ENCODE assay signal across 24 cellular contexts in the genomic region with DNA sequence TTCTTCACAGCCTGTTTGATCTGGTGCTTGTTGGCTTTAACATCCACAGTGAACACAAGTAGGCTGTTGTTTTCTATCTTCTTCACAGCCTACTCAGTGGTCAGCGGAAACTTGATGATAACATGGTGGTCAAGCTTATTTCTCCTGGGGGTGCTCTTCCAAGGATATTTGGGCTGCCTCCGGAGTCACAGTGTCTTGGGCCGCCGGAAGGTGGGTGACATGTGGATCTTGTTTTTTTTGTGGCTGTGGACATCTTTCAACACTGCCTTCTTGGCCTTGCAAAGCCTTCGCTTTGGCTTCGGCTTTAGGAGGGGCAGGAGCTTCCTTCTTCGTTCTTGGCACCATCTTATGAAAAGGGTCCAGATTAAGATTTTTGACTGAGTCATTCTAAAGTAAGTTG. TPM values are rescaled to one million over a fixed set of nuclear protein-coding genes. Genes with fewer than 3 reads are reported as not detected.
DNase-seq lines count a peak whose midpoint lies in the region; ATAC-seq and TF ChIP-seq lines count a peak whose summit lies in the region.
"Had no signal": no experiment of that assay in that cellular context is flagged by ENCODE, and none has a peak within 500 bp of the region (broad histone marks: within the 10 kb centered on the region; RNA-seq: fewer than 3 reads in every experiment).

No MANE protein-coding gene starts in this region.

- intact Hi-C loops in activated naive CD4-positive, alpha-beta T cell treated with anti-CD3 and anti-CD28 coated beads for 36 hours (cut with micrococcal nuclease): no loop called here

- no peak for ATAC-seq in T-helper 17 cell
- no peak for ATAC-seq in central memory CD8-positive, alpha-beta T cell (replicated peaks; ENCODE audit: extremely low read depth, poor library complexity, severe bottlenecking)
- no peak for ATAC-seq in stimulated activated effector memory CD8-positive, alpha-beta T cell treated with anti-CD3 and anti-CD28 coated beads, Interleukin-12 subunit alpha, Interleukin-12 subunit beta, amount 100 ng/mL, for 72 hours
- ATAC-seq: gastroesophageal sphincter had no signal

- H3K9me3 ChIP-seq in T-helper 17 cell (ENCODE audit: control insufficient read depth, low read length, poor library complexity, severe bottlenecking): no peaks in the 10 kb centered on the region
- H3K9me3 ChIP-seq: esophagus squamous epithelium, gastroesophageal sphincter, tibial nerve had no signal

- H3K36me3 Mint-ChIP-seq in activated naive CD4-positive, alpha-beta T cell treated with anti-CD3 and anti-CD28 coated beads for 36 hours (ENCODE audit: low read depth): peaks cover 48% of the 10 kb centered on the region
- peaks cover 5% of the 10 kb centered on the region for H3K36me3 Mint-ChIP-seq in T-helper 17 cell (ENCODE audit: low read depth)
- peaks cover 75% of the 10 kb centered on the region for H3K36me3 Mint-ChIP-seq in central memory CD8-positive, alpha-beta T cell (ENCODE audit: insufficient read depth)
- peaks cover 80% of the 10 kb centered on the region for H3K36me3 Mint-ChIP-seq in stimulated activated effector memory CD8-positive, alpha-beta T cell treated with anti-CD3 and anti-CD28 coated beads, Interleukin-12 subunit alpha, Interleukin-12 subunit beta, amount 100 ng/mL, for 72 hours
- H3K36me3 Mint-ChIP-seq: brain had no signal

- H3K27ac Mint-ChIP-seq in activated naive CD4-positive, alpha-beta T cell treated with anti-CD3 and anti-CD28 coated beads for 36 hours: no peak overlapping the region
- peak overlapping the region; percentile 93 for H3K27ac Mint-ChIP-seq in T-helper 17 cell
- peak overlapping the region; percentile 44 for H3K27ac Mint-ChIP-seq in central memory CD8-positive, alpha-beta T cell (ENCODE audit: low read depth)
- peak overlapping the region; percentile 97 for H3K27ac Mint-ChIP-seq in stimulated activated effector memory CD8-positive, alpha-beta T cell treated with anti-CD3 and anti-CD28 coated beads, Interleukin-12 subunit alpha, Interleukin-12 subunit beta, amount 100 ng/mL, for 72 hours
- H3K27ac Mint-ChIP-seq: brain had no signal

- H3K4me1 Mint-ChIP-seq in activated naive CD4-positive, alpha-beta T cell treated with anti-CD3 and anti-CD28 coated beads for 36 hours (ENCODE audit: low read depth): peaks cover 62% of the 10 kb centered on the region
- peaks cover 54% of the 10 kb centered on the region for H3K4me1 Mint-ChIP-seq in T-helper 17 cell
- H3K4me1 Mint-ChIP-seq in central memory CD8-positive, alpha-beta T cell: peaks cover 78% of the 10 kb centered on the region
- H3K4me1 Mint-ChIP-seq in stimulated activated effector memory CD8-positive, alpha-beta T cell treated with anti-CD3 and anti-CD28 coated beads, Interleukin-12 subunit alpha, Interleukin-12 subunit beta, amount 100 ng/mL, for 72 hours: peaks cover 76% of the 10 kb centered on the region

- H3K27me3 Mint-ChIP-seq in activated naive CD4-positive, alpha-beta T cell treated with anti-CD3 and anti-CD28 coated beads for 36 hours (ENCODE audit: low read depth): no peaks in the 10 kb centered on the region
- H3K27me3 Mint-ChIP-seq in T-helper 17 cell: no peaks in the 10 kb centered on the region
- no peaks in the 10 kb centered on the region for H3K27me3 Mint-ChIP-seq in central memory CD8-positive, alpha-beta T cell

- in situ Hi-C loops in G401 (cut with HindIII; ENCODE audit: low sequenced_read_pairs): no loop called here

- POLR2A ChIA-PET in HEK293T (lab: Yijun Ruan, JAX): no interaction called here

- H3K4me3 Mint-ChIP-seq in activated naive CD4-positive, alpha-beta T cell treated with anti-CD3 and anti-CD28 coated beads for 36 hours: peak overlapping the region; percentile 90
- peak overlapping the region; percentile 71 for H3K4me3 Mint-ChIP-seq in T-helper 17 cell
- peak overlapping the region; percentile 92 for H3K4me3 Mint-ChIP-seq in central memory CD8-positive, alpha-beta T cell
- peak overlapping the region; percentile 90 for H3K4me3 Mint-ChIP-seq in stimulated activated effector memory CD8-positive, alpha-beta T cell treated with anti-CD3 and anti-CD28 coated beads, Interleukin-12 subunit alpha, Interleukin-12 subunit beta, amount 100 ng/mL, for 72 hours
- H3K4me3 Mint-ChIP-seq: brain had no signal

- no peak for DNase-seq in activated naive CD4-positive, alpha-beta T cell treated with anti-CD3 and anti-CD28 coated beads for 36 hours
- no peak for DNase-seq in activated naive CD4-positive, alpha-beta T cell treated with Interleukin-2 at 50 U/mL for 16 hours
- DNase-seq in T-helper 17 cell (no peak), HEK293T (ENCODE audit: extremely low spot score) (no peak), G401 (ENCODE audit: low spot score) (no peak), superior temporal gyrus (ENCODE audit: extremely low spot score) (no peak)
- DNase-seq in central memory CD8-positive, alpha-beta T cell (ENCODE audit: low spot score in 2 of 2): no peak
- no peak for DNase-seq in stimulated activated effector memory CD8-positive, alpha-beta T cell treated with anti-CD3 and anti-CD28 coated beads, Interleukin-12 subunit alpha, Interleukin-12 subunit beta, amount 100 ng/mL, for 72 hours (ENCODE audit: low spot score in 2 of 2)
- DNase-seq: DMS53; esophagus squamous epithelium; GF-D8; Karpas-422; kidney; MV-4-11; NCI-H2171; NCI-H526; small intestine; stimulated activated CD4-positive, alpha-beta T cell treated with anti-CD3 and anti-CD28 coated beads, Interleukin-2, amount 100 ng/mL, for 48 hours; stimulated activated naive CD4-positive, alpha-beta T cell treated with Interleukin-2 at 50 U/mL for 16 hours; T1000 had no signal

- H3K9me3 Mint-ChIP-seq in activated naive CD4-positive, alpha-beta T cell treated with anti-CD3 and anti-CD28 coated beads for 36 hours: no peaks in the 10 kb centered on the region
- no peaks in the 10 kb centered on the region for H3K9me3 Mint-ChIP-seq in central memory CD8-positive, alpha-beta T cell
- no peaks in the 10 kb centered on the region for H3K9me3 Mint-ChIP-seq in stimulated activated effector memory CD8-positive, alpha-beta T cell treated with anti-CD3 and anti-CD28 coated beads, Interleukin-12 subunit alpha, Interleukin-12 subunit beta, amount 100 ng/mL, for 72 hours

- CTCF ChIA-PET in activated naive CD4-positive, alpha-beta T cell treated with anti-CD3 and anti-CD28 coated beads for 36 hours (lab: Charles Lee): interaction anchor here (1.2 to 2.9 kb wide), 5 partner anchors 11 to 77 kb away, joined by 5 to 13 read pairs (median 6); no protein-coding TSS in a partner anchor
- CTCF ChIA-PET in HEK293T (lab: Yijun Ruan, JAX): interaction anchor here (1.4 to 2.0 kb wide), 2 partner anchors 11 to 405 kb away, joined by 3 to 5 read pairs; no protein-coding TSS in a partner anchor

TF ChIP-seq in HEK293T, 16 proteins besides CTCF, POLR2A, EP300 and RAD21:
- TF ChIP-seq ZNF384 (IDR thresholded peaks at IDR 0.05) (no peak), CTBP1 (IDR thresholded peaks at IDR 0.05; ENCODE audit: borderline replicate concordance) (no peak)

RNA-seq across cellular contexts. Expression of a gene that starts 3.6 kb away (rescaled TPM):
- total RNA-seq in activated naive CD4-positive, alpha-beta T cell treated with anti-CD3 and anti-CD28 coated beads for 36 hours: 100 to 1,000 TPM; 282 to 310 TPM
- total RNA-seq in T-helper 17 cell: 100 to 1,000 TPM; 629 to 717 TPM
- not detected in 2 replicates for total RNA-seq in G401 (2014; rRNA removed; shearing (Covaris generic))

RNA-seq across cellular contexts. Expression of a gene that starts 45.8 kb away (rescaled TPM):
- not detected for total RNA-seq in activated naive CD4-positive, alpha-beta T cell treated with anti-CD3 and anti-CD28 coated beads for 36 hours
- 1 to 10 TPM in 1 of 2 donors, not detected in 1; 3.1 TPM for total RNA-seq in T-helper 17 cell
- not detected in 2 replicates for total RNA-seq in G401 (2014; rRNA removed; shearing (Covaris generic))
- total RNA-seq: SK-MEL-5 had no signal

Comparison
In these comparisons a context has a peak if more than half of its experiments do, and no peak if none do; other contexts are left out.
1. RNA of a gene that starts 3.6 kb away (total RNA-seq): 629 to 717 TPM in T-helper 17 cell and 282 to 310 TPM in activated naive CD4-positive, alpha-beta T cell treated with anti-CD3 and anti-CD28 coated beads for 36 hours; not detected in G401; every median in the first group is over 100 times any median in the second.
2. Peak in every context shown above with its lines, with median percentiles within 50 percentile points of each other: H3K4me3 Mint-ChIP-seq.